ENCODE assay signal across 1 cellular context in genomic region chr19:57240311-57241090, GRCh38.
TF ChIP-seq lines count a peak whose summit lies in the region.

ZNF805 (plus strand) TSS chr19:57240632; CDS start chr19:57240892, 260 bp downstream.

TF ChIP-seq in HepG2, 621 proteins besides CTCF, POLR2A, EP300 and RAD21 (continued from another document and continues in another):
- no peak for TF ChIP-seq CEBPZ (IDR thresholded peaks at IDR 0.05; ENCODE audit: low read length)
- no peak for TF ChIP-seq ZNF564 (CRISPR knock-in tag; IDR thresholded peaks at IDR 0.05)
- peak; percentile 73 for TF ChIP-seq MED1 (CRISPR knock-in tag; IDR thresholded peaks at IDR 0.05)
- peak; percentile 65 for TF ChIP-seq ZNF777 (CRISPR knock-in tag; IDR thresholded peaks at IDR 0.05)
- TF ChIP-seq ZNF703 (CRISPR knock-in tag; IDR thresholded peaks at IDR 0.05; ENCODE audit: borderline replicate concordance): no peak
- TF ChIP-seq SP1 (IDR thresholded peaks at IDR 0.05): no peak
- TF ChIP-seq SP1 (CRISPR knock-in tag; IDR thresholded peaks at IDR 0.05): peak; percentile 76
- TF ChIP-seq SOX5 (CRISPR knock-in tag; IDR thresholded peaks at IDR 0.05; ENCODE audit: borderline replicate concordance): no peak
- no peak for TF ChIP-seq ZNF7 (CRISPR knock-in tag; IDR thresholded peaks at IDR 0.05)
- no peak; the same call in 1 of the 2 replicates for TF ChIP-seq TIGD3 (CRISPR knock-in tag; IDR thresholded peaks at IDR 0.05; ENCODE audit: borderline replicate concordance)
- 0 out of 2 replicates have a peak, but pooled peaks have one; percentile 44 for TF ChIP-seq ZNF749 (CRISPR knock-in tag; IDR thresholded peaks at IDR 0.05; ENCODE audit: borderline replicate concordance)
- TF ChIP-seq MYC (CRISPR knock-in tag; IDR thresholded peaks at IDR 0.05; ENCODE audit: borderline replicate concordance): peak; percentile 93
- TF ChIP-seq SRSF1 (optimal IDR thresholded peaks at IDR 0.05; ENCODE audit: low read depth, low read length): peak; percentile 43
- TF ChIP-seq MEIS2 (CRISPR knock-in tag; IDR thresholded peaks at IDR 0.05): no peak
- TF ChIP-seq ZFP36L1 (CRISPR knock-in tag; IDR thresholded peaks at IDR 0.05): no peak
- no peak for TF ChIP-seq ZNF83 (CRISPR knock-in tag; IDR thresholded peaks at IDR 0.05; ENCODE audit: borderline replicate concordance)
- TF ChIP-seq POLR2G (IDR thresholded peaks at IDR 0.05; ENCODE audit: low read depth, low read length): peak; percentile 71
- no peak for TF ChIP-seq MATR3 (CRISPR knock-in tag; IDR thresholded peaks at IDR 0.05)
- TF ChIP-seq NCOA1 (CRISPR knock-in tag; IDR thresholded peaks at IDR 0.05): 0 out of 2 replicates have a peak, but pooled peaks have one; percentile 21
- TF ChIP-seq ZNF44 (CRISPR knock-in tag; IDR thresholded peaks at IDR 0.05): no peak
- no peak for TF ChIP-seq RBM39 (IDR thresholded peaks at IDR 0.05; ENCODE audit: low read depth, low read length, poor library complexity, severe bottlenecking)
- TF ChIP-seq KDM4B (CRISPR knock-in tag; IDR thresholded peaks at IDR 0.05): peak; percentile 20; the same call in 1 of the 2 replicates
- no peak for TF ChIP-seq XBP1 (CRISPR knock-in tag; IDR thresholded peaks at IDR 0.05)
- no peak for TF ChIP-seq PCBP2 (optimal IDR thresholded peaks at IDR 0.05; ENCODE audit: low read depth, low read length, poor library complexity, severe bottlenecking)
- TF ChIP-seq ZBTB49 (CRISPR knock-in tag; IDR thresholded peaks at IDR 0.05; ENCODE audit: borderline replicate concordance): no peak
- TF ChIP-seq ZSCAN12 (CRISPR knock-in tag; IDR thresholded peaks at IDR 0.05): no peak; the same call in 1 of the 2 replicates
- TF ChIP-seq SRSF4 (IDR thresholded peaks at IDR 0.05; ENCODE audit: low read depth, low read length, poor library complexity, severe bottlenecking): no peak
- TF ChIP-seq ZNF589 (CRISPR knock-in tag; conservative IDR thresholded peaks at IDR 0.05): no peak
- TF ChIP-seq ZNF609 (CRISPR knock-in tag; IDR thresholded peaks at IDR 0.05; ENCODE audit: borderline replicate concordance): no peak
- TF ChIP-seq ZNF646 (CRISPR knock-in tag; IDR thresholded peaks at IDR 0.05): no peak
- TF ChIP-seq KDM2A (CRISPR knock-in tag; IDR thresholded peaks at IDR 0.05; ENCODE audit: borderline replicate concordance, low read depth): peak; percentile 92
- peak; percentile 84; the same call in 1 of the 2 replicates for TF ChIP-seq IRF9 (CRISPR knock-in tag; IDR thresholded peaks at IDR 0.05; ENCODE audit: borderline replicate concordance)
- no peak for TF ChIP-seq ZNF598 (CRISPR knock-in tag; IDR thresholded peaks at IDR 0.05; ENCODE audit: borderline replicate concordance)
- no peak for TF ChIP-seq CBX5 (CRISPR knock-in tag; IDR thresholded peaks at IDR 0.05; ENCODE audit: borderline replicate concordance)
- peak; percentile 76; the same call in 1 of the 2 replicates for TF ChIP-seq FOXK1 (CRISPR knock-in tag; IDR thresholded peaks at IDR 0.05; ENCODE audit: borderline replicate concordance, low read depth)
- peak; percentile 20; the same call in 1 of the 2 replicates for TF ChIP-seq ZNF124 (CRISPR knock-in tag; IDR thresholded peaks at IDR 0.05)
- TF ChIP-seq SP4 (CRISPR knock-in tag; IDR thresholded peaks at IDR 0.05): peak; percentile 85
- TF ChIP-seq TRIM22 (IDR thresholded peaks at IDR 0.05): no peak
- no peak for TF ChIP-seq ZNF431 (CRISPR knock-in tag; IDR thresholded peaks at IDR 0.05; ENCODE audit: borderline replicate concordance, low read depth)
- peak; percentile 99 for TF ChIP-seq KAT8 (CRISPR knock-in tag; IDR thresholded peaks at IDR 0.05)
- TF ChIP-seq NFIB (CRISPR knock-in tag; IDR thresholded peaks at IDR 0.05; ENCODE audit: borderline replicate concordance): no peak
